23 cellular contexts compared by ENCODE assay signal in the genomic region with DNA sequence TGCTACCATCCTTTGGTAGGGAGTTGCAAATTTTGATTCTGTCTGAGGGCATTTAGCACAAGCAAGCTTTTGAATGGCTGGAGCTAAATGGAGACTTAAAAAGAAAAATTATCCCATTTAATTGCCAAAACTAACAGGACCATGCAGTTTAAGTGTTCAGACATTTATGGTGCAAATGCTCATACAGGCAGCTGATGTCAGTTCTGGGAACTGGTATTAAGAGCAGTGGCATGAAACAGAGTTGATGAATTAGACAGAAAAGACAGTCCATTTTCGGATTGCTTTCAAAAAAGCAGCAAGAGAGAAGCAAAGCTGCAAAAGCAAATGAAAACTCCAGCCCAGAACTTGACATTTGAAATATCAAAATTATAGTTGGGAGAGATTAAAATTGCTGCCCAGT. TPM values are rescaled to one million over a fixed set of nuclear protein-coding genes. Genes with fewer than 3 reads are reported as not detected.
A peak's percentile ranks its signal among the peaks of the same experiment; 100 is the strongest.
DNase-seq lines count a peak whose midpoint lies in the region; TF ChIP-seq lines count a peak whose summit lies in the region.
"Had no signal": no experiment of that assay in that cellular context is flagged by ENCODE, and none has a peak within 500 bp of the region (broad histone marks: within the 10 kb centered on the region; RNA-seq: fewer than 3 reads in every experiment).

No MANE protein-coding gene starts in this region.

- H3K4me1 ChIP-seq in neuronal stem cell (ENCODE audit: control insufficient read depth in 2 of 2, insufficient read depth in 1 of 2, low read depth in 1 of 2, low read length in 2 of 2) (peaks cover 2 to 12% of the 10 kb centered on the region in 2 donors), testis (peaks cover 8% of the 10 kb centered on the region)

- H2BK12ac ChIP-seq in neuronal stem cell (ENCODE audit: low read length), result no peak overlapping the region

- no peak overlapping the region for H2BK5ac ChIP-seq in neuronal stem cell (ENCODE audit: low read length)

- H3K9me3 ChIP-seq in neuronal stem cell (replicated peaks in 1 of 2; ENCODE audit: control insufficient read depth in 2 of 2, insufficient read depth in 1 of 2, low read depth in 1 of 2, low read length in 2 of 2), result peaks cover 0 to 9% of the 10 kb centered on the region in 2 donors
- H3K9me3 ChIP-seq in testis, result no peaks in the 10 kb centered on the region
- H3K9me3 ChIP-seq: HAP-1 had no signal

- no peak overlapping the region for H3K4me2 ChIP-seq in neuronal stem cell (ENCODE audit: insufficient read depth, low read length, poor library complexity, severe bottlenecking)
- H3K4me2 ChIP-seq: PC-9 had no signal

- H3K9ac ChIP-seq in neuronal stem cell (ENCODE audit: low read depth, low read length, poor library complexity), result no peak overlapping the region

- H3K14ac ChIP-seq in neuronal stem cell (ENCODE audit: low read length), result no peak overlapping the region

- no peak overlapping the region for H2BK120ac ChIP-seq in neuronal stem cell (ENCODE audit: low read depth, low read length)

- no peak overlapping the region for H2BK15ac ChIP-seq in neuronal stem cell (ENCODE audit: low read length)

- H3K36me3 ChIP-seq in neuronal stem cell (replicated peaks in 1 of 2; ENCODE audit: control insufficient read depth in 2 of 2, insufficient read depth in 2 of 2, low read length in 2 of 2) (peaks cover 0 to 12% of the 10 kb centered on the region in 2 donors), testis (ENCODE audit: low read depth, missing control alignments) (no peaks in the 10 kb centered on the region)
- H3K36me3 ChIP-seq: HAP-1 had no signal

- H4K91ac ChIP-seq in neuronal stem cell (ENCODE audit: low read depth, low read length, poor library complexity), result no peak overlapping the region

- H3K4me3 ChIP-seq in AG04449 (ENCODE audit: low read depth, low read length) (peak overlapping the region; percentile 40), coronary artery (peak overlapping the region; percentile 15), neuronal stem cell (ENCODE audit: low read length in 2 of 2) (peak overlapping the region in 1 of 2 donors; percentile 27), foreskin fibroblast (ENCODE audit: low read depth in 1 of 2, low read length in 2 of 2) (no peak overlapping the region), testis (no peak overlapping the region)
- H3K4me3 ChIP-seq: HAP-1, PC-9 had no signal

- peak overlapping the region; percentile 3 to 7 for H3K27ac ChIP-seq in coronary artery
- H3K27ac ChIP-seq in neuronal stem cell (replicated peaks; ENCODE audit: low read length), result no peak overlapping the region
- peak overlapping the region; percentile 9 for H3K27ac ChIP-seq in substantia nigra (ENCODE audit: low read depth, low read length, poor library complexity, severe bottlenecking)
- H3K27ac ChIP-seq in testis, result no peak overlapping the region
- H3K27ac ChIP-seq: 22Rv1, PC-9, RWPE1 had no signal

- H3K27me3 ChIP-seq in neuronal stem cell (ENCODE audit: control insufficient read depth in 3 of 3, insufficient read depth in 3 of 3, low read depth in 1 of 3, low read length in 3 of 3) (no peaks in the 10 kb centered on the region), testis (no peaks in the 10 kb centered on the region)

- POLR2A ChIA-PET in AG04449 (lab: Yijun Ruan, JAX), result interaction anchor here (0.7 to 2.5 kb wide), 2 partner anchors 27 to 63 kb away, joined by 3 to 20 read pairs; a partner anchor contains a TSS

- TF ChIP-seq CTCF in AG04449 (IDR thresholded peaks at IDR 0.05; ENCODE audit: insufficient read depth, low read length, missing control alignments) (no peak), coronary artery (IDR thresholded peaks at IDR 0.05) (no peak), foreskin fibroblast (IDR thresholded peaks at IDR 0.05; ENCODE audit: low read depth, low read length) (no peak), testis (IDR thresholded peaks at IDR 0.05) (no peak)

- CTCF ChIA-PET in AG04449 (lab: Yijun Ruan, JAX), result interaction anchor here (1.1 to 3.4 kb wide), 6 partner anchors 12 to 78 kb away, joined by 3 to 22 read pairs (median 4); no protein-coding TSS in a partner anchor

- WGBS in neuronal stem cell (ENCODE audit: extremely low coverage in 2 of 2, insufficient read length in 2 of 2, insufficient replicate concordance in 1 of 2), 2 donors, result no CpG with 5 or more reads among the region's 1 CpG
- 40 to 42% methylated on average over 1 of the region's 1 CpG for WGBS in testis, 2 donors

- no peak overlapping the region for H2AK5ac ChIP-seq in neuronal stem cell (ENCODE audit: low read depth, low read length)

- no peak overlapping the region for H3K18ac ChIP-seq in neuronal stem cell (ENCODE audit: low read length)

- peak overlapping the region; percentile 84 for H2AFZ ChIP-seq in neuronal stem cell (ENCODE audit: low read length)
- H2AFZ ChIP-seq: PC-9 had no signal

- H4K8ac ChIP-seq in neuronal stem cell (ENCODE audit: low read depth, low read length), result no peak overlapping the region

- H3K23ac ChIP-seq in neuronal stem cell (ENCODE audit: low read depth, low read length, poor library complexity), result no peak overlapping the region

- H3K79me1 ChIP-seq in neuronal stem cell (ENCODE audit: low read depth, low read length), result no peaks in the 10 kb centered on the region

- no peak overlapping the region for H3K4ac ChIP-seq in neuronal stem cell (ENCODE audit: low read length)

- no peak for TF ChIP-seq POLR2A in testis (IDR thresholded peaks at IDR 0.05)

- intact Hi-C loops in testis (cut with DNase I; ENCODE audit: low total_unique reads), result no loop called here

- no peak for DNase-seq in AG04449 (ENCODE audit: low read depth, low spot score)
- DNase-seq in coronary artery (ENCODE audit: low spot score), result no peak
- no peak for DNase-seq in neuronal stem cell (ENCODE audit: low spot score)
- DNase-seq in substantia nigra (lab: John Stamatoyannopoulos, UW), result no peak
- DNase-seq in foreskin fibroblast, result no peak
- no peak for DNase-seq in testis
- DNase-seq in DMS53 treated with DMSO at 0.1 percent for 48 hours (lab: John Stamatoyannopoulos, UW; ENCODE audit: unreplicated experiment), result no peak
- no peak for DNase-seq in NCI-H1930 (lab: John Stamatoyannopoulos, UW)
- DNase-seq: COR-L47, DMS 273 treated with DMSO at 0.1 percent for 48 hours, GDM1, KG1, NCI-H1105 treated with DMSO at 0.1 percent for 48 hours, NCI-H1694, NCI-H226, NCI-H524, NCI-H82, PC-9 had no signal

RNA-seq across cellular contexts. Expression of a gene that starts 1.3 kb away (rescaled TPM):
- 1.7 TPM for polyA plus RNA-seq in neuronal stem cell (2013, experiment 1 of 2)
- polyA plus RNA-seq in neuronal stem cell (2013, experiment 2 of 2), result 1.8 TPM
- total RNA-seq in testis, result 10 to 100 TPM; 22.9 to 32.0 TPM
- polyA plus RNA-seq in testis (ENCODE audit: insufficient read depth, low read depth, low replicate concordance), result 29.1 TPM
- total RNA-seq: Daoy, HT-29, PC-9 had no signal

RNA-seq across cellular contexts. Expression of a gene that starts 26.9 kb away (rescaled TPM):
- polyA plus RNA-seq in neuronal stem cell (2013, experiment 1 of 2), result 26.1 TPM
- 26.6 TPM for polyA plus RNA-seq in neuronal stem cell (2013, experiment 2 of 2)
- total RNA-seq in testis, result 10 to 100 TPM; 49.0 to 57.0 TPM
- polyA plus RNA-seq in testis (ENCODE audit: insufficient read depth, low read depth, low replicate concordance), result 45.8 TPM

Comparison
In these comparisons a context has a peak if more than half of its experiments do, and no peak if none do; other contexts are left out.
1. H3K4me3 ChIP-seq: peak in AG04449 (single experiment) and coronary artery (single experiment); none in foreskin fibroblast (0 of 2) and testis (0 of 2).
2. H3K27ac ChIP-seq: peak in coronary artery (2 of 2) and substantia nigra (single experiment); none in neuronal stem cell (single experiment) and testis (0 of 2).